Comparison of ENCODE assay signal across 1 cellular context in genomic region chr17:2237521-2237921, GRCh38.
TF ChIP-seq lines count a peak whose summit lies in the region.

No MANE protein-coding gene starts in this region.

TF ChIP-seq in endothelial cell of umbilical vein, 7 proteins besides CTCF, POLR2A, EP300 and RAD21 (continued from another document):
- TF ChIP-seq EZH2 (IDR thresholded peaks at IDR 0.05; ENCODE audit: borderline replicate concordance, low read depth, low read length, severe bottlenecking): no peak
- TF ChIP-seq MAX (IDR thresholded peaks at IDR 0.05; ENCODE audit: insufficient read depth, insufficient read length): no peak
- TF ChIP-seq JUN (IDR thresholded peaks at IDR 0.05; ENCODE audit: borderline replicate concordance, insufficient read depth, insufficient read length, low read depth): no peak
- TF ChIP-seq POLR2AphosphoS5 (IDR thresholded peaks at IDR 0.05; ENCODE audit: insufficient read depth, low read depth, low read length): no peak
- no peak for TF ChIP-seq GATA2 (IDR thresholded peaks at IDR 0.05; ENCODE audit: insufficient read depth, insufficient read length, low read depth, low read length)
- TF ChIP-seq FOS (IDR thresholded peaks at IDR 0.05; ENCODE audit: borderline replicate concordance, insufficient read depth, low read length): no peak
